ENCODE assay signal across 12 cellular contexts in the genomic region with DNA sequence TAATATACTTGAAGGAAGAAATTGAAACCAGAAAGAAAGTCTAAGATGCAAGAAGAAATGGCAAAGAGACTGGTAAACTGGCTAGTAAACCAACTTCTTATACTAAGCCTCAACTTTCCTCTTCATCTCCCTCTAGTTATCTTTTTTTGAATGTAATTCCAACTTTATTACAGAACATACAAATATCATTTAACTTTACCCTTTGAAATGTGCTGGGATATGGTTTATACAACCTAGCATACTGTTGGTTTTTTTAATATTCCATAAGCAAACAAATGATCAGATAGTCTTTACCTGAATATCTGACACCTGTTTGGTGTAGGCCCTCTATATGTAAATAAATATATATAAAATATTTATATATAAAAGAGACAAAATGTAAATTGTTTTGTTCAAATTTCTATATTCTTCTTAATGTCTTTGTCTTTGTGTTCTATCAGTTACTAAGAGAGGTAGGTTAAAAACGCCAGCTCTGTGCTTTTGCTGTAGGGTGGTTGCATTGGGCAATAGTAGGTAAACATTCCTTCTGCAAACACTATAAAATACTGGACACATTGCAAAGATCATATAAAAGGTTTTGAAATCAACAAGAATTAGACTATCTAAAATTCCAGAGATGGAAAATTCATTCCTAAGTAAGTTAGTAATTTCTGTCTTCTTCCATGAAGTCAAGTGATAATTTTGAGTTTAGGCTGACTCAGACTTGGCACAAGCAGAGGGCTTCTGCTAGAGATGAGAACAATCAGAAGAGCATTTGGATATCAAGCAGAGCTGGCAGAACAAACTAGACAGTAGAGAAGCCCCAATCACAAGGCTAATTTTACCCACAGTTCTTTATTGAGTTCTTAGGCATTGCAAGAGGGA.
DNase-seq lines count a peak whose midpoint lies in the region; ATAC-seq, FAIRE-seq and TF ChIP-seq lines count a peak whose summit lies in the region.
"Had no signal": no experiment of that assay in that cellular context is flagged by ENCODE, and none has a peak within 500 bp of the region (broad histone marks: within the 10 kb centered on the region; RNA-seq: fewer than 3 reads in every experiment).

No MANE protein-coding gene starts in this region.

- no peak overlapping the region for H3K4me3 Mint-ChIP-seq in CD8-positive, alpha-beta memory T cell
- H3K4me3 Mint-ChIP-seq: CD4-positive, CD25-positive, alpha-beta regulatory T cell had no signal

- peak overlapping the region; percentile 98 to 99 for H3K27ac ChIP-seq in A549
- peak overlapping the region; percentile 49 for H3K27ac ChIP-seq in cingulate gyrus (ENCODE audit: low read depth, low read length)
- peak overlapping the region; percentile 18 for H3K27ac ChIP-seq in lower lobe of right lung
- H3K27ac ChIP-seq in CD8-positive, alpha-beta memory T cell (ENCODE audit: low read depth, low read length) = no peak overlapping the region
- H3K27ac ChIP-seq: esophagus muscularis mucosa, HL-60 had no signal

- FAIRE-seq in A549 (lab: Jason Lieb, UNC) = no peak

- TF ChIP-seq CTCF in A549 (IDR thresholded peaks at IDR 0.05) (no peak), lower lobe of right lung (IDR thresholded peaks at IDR 0.05) (no peak)

- no peaks in the 10 kb centered on the region for H3K4me1 Mint-ChIP-seq in CD8-positive, alpha-beta memory T cell
- H3K4me1 Mint-ChIP-seq: CD4-positive, CD25-positive, alpha-beta regulatory T cell had no signal

- CTCF ChIA-PET in A549 (lab: Yijun Ruan, JAX) = no interaction called here
- CTCF ChIA-PET in CD8-positive, alpha-beta memory T cell (lab: Charles Lee) = no interaction called here

- no peak overlapping the region for H3K4me3 ChIP-seq in A549
- H3K4me3 ChIP-seq in lower lobe of right lung = no peak overlapping the region
- no peak overlapping the region for H3K4me3 ChIP-seq in CD8-positive, alpha-beta memory T cell (ENCODE audit: low read length)
- H3K4me3 ChIP-seq: esophagus muscularis mucosa had no signal

- H3K27ac Mint-ChIP-seq in CD8-positive, alpha-beta memory T cell = no peak overlapping the region
- H3K27ac Mint-ChIP-seq: CD4-positive, CD25-positive, alpha-beta regulatory T cell had no signal

- peaks cover 22% of the 10 kb centered on the region for H3K4me1 ChIP-seq in A549
- H3K4me1 ChIP-seq in lower lobe of right lung = no peaks in the 10 kb centered on the region
- H3K4me1 ChIP-seq in CD8-positive, alpha-beta memory T cell (ENCODE audit: insufficient read depth, low read length) = no peaks in the 10 kb centered on the region
- H3K4me1 ChIP-seq: esophagus muscularis mucosa had no signal

- H3K9me3 Mint-ChIP-seq in CD8-positive, alpha-beta memory T cell = peaks cover 0 to 18% (median 3%) of the 10 kb centered on the region in 5 donors

- no peak for TF ChIP-seq POLR2A in A549 (IDR thresholded peaks at IDR 0.05; ENCODE audit: low read length)

- H3K27me3 ChIP-seq in lower lobe of right lung (ENCODE audit: low read depth) = no peaks in the 10 kb centered on the region
- H3K27me3 ChIP-seq in CD8-positive, alpha-beta memory T cell (ENCODE audit: insufficient read depth, low read length, poor library complexity, severe bottlenecking) = no peaks in the 10 kb centered on the region
- H3K27me3 ChIP-seq: esophagus muscularis mucosa had no signal

- intact Hi-C loops in lower lobe of right lung (cut with DNase I) = no loop called here

- peak; percentile 96 to 98 for TF ChIP-seq EP300 in A549 (IDR thresholded peaks at IDR 0.05)

- WGBS in A549 (ENCODE audit: missing lambda C conversion rate) = 0% methylated on average over 1 of the region's 1 CpG

- peak; percentile 42 to 79 for TF ChIP-seq RAD21 in A549 (conservative IDR thresholded peaks at IDR 0.05 in 1 of 2, IDR thresholded peaks at IDR 0.05 in 1 of 2)

- POLR2A ChIA-PET in A549 (lab: Yijun Ruan, JAX) = interaction anchor here (1.6 kb wide), 2 partner anchors 23 to 44 kb away, joined by 3 to 11 read pairs; no protein-coding TSS in a partner anchor
- POLR2A ChIA-PET in CD8-positive, alpha-beta memory T cell (lab: Charles Lee) = no interaction called here

- H3K9me3 ChIP-seq in A549 (peaks cover 55% of the 10 kb centered on the region), lower lobe of right lung (no peaks in the 10 kb centered on the region)
- H3K9me3 ChIP-seq in CD8-positive, alpha-beta memory T cell (ENCODE audit: low read length) = no peaks in the 10 kb centered on the region
- H3K9me3 ChIP-seq: esophagus muscularis mucosa had no signal

- DNase-seq in A549 (ENCODE audit: low read depth in 1 of 2, low spot score in 1 of 2) = peak; percentile 18 to 89
- peak; percentile 30 for DNase-seq in HS-5 (ENCODE audit: low read depth)
- no peak for DNase-seq in lower lobe of right lung
- no peak for DNase-seq in SW 1271 (lab: John Stamatoyannopoulos, UW)
- no peak for DNase-seq in CD8-positive, alpha-beta memory T cell
- DNase-seq: CD4-positive, CD25-positive, alpha-beta regulatory T cell; NCI-H1417 had no signal

- peak overlapping the region; percentile 62 for H3K4me2 ChIP-seq in A549

- no peaks in the 10 kb centered on the region for H3K36me3 ChIP-seq in lower lobe of right lung
- H3K36me3 ChIP-seq in CD8-positive, alpha-beta memory T cell (ENCODE audit: insufficient read depth, low read length) = no peaks in the 10 kb centered on the region
- H3K36me3 ChIP-seq: esophagus muscularis mucosa had no signal

- H3K36me3 Mint-ChIP-seq in CD8-positive, alpha-beta memory T cell = no peaks in the 10 kb centered on the region
- H3K36me3 Mint-ChIP-seq: CD4-positive, CD25-positive, alpha-beta regulatory T cell had no signal

- ATAC-seq in A549 (peak; percentile 97 to 98), lower lobe of right lung (peak in 1 of 2 donors; percentile 77), HG03159 (IDR thresholded peaks at IDR 0.05; ENCODE audit: unreplicated experiment) (no peak), HG03045 (IDR thresholded peaks at IDR 0.05; ENCODE audit: unreplicated experiment) (no peak)

- no peaks in the 10 kb centered on the region for H3K27me3 Mint-ChIP-seq in CD8-positive, alpha-beta memory T cell

TF ChIP-seq in A549, 52 proteins besides CTCF, POLR2A, EP300 and RAD21 (continues in another document):
- TF ChIP-seq, protein P1, sequence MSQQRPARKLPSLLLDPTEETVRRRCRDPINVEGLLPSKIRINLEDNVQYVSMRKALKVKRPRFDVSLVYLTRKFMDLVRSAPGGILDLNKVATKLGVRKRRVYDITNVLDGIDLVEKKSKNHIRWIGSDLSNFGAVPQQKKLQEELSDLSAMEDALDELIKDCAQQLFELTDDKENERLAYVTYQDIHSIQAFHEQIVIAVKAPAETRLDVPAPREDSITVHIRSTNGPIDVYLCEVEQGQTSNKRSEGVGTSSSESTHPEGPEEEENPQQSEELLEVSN (IDR thresholded peaks at IDR 0.05; ENCODE audit: borderline replicate concordance, low read depth) = no peak
- TF ChIP-seq, protein P2, sequence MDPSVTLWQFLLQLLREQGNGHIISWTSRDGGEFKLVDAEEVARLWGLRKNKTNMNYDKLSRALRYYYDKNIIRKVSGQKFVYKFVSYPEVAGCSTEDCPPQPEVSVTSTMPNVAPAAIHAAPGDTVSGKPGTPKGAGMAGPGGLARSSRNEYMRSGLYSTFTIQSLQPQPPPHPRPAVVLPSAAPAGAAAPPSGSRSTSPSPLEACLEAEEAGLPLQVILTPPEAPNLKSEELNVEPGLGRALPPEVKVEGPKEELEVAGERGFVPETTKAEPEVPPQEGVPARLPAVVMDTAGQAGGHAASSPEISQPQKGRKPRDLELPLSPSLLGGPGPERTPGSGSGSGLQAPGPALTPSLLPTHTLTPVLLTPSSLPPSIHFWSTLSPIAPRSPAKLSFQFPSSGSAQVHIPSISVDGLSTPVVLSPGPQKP (IDR thresholded peaks at IDR 0.05; ENCODE audit: low read depth, low read length) = no peak
- no peak for TF ChIP-seq ZNF302 (CRISPR knock-in tag; IDR thresholded peaks at IDR 0.05)
- peak; percentile 89 for TF ChIP-seq FOSL2 (IDR thresholded peaks at IDR 0.05)
- TF ChIP-seq FOSL2 (CRISPR knock-in tag; IDR thresholded peaks at IDR 0.05) = peak; percentile 83
- TF ChIP-seq RCOR1 (IDR thresholded peaks at IDR 0.05; ENCODE audit: low read depth, low read length) = no peak
- TF ChIP-seq CBX8 (IDR thresholded peaks at IDR 0.05) = no peak
- no peak for TF ChIP-seq HOXA7 (CRISPR knock-in tag; IDR thresholded peaks at IDR 0.05)
- TF ChIP-seq JUNB (IDR thresholded peaks at IDR 0.05) = peak; percentile 97
- TF ChIP-seq CEBPB (IDR thresholded peaks at IDR 0.05) = peak; percentile 99
- TF ChIP-seq SREBF2 (IDR thresholded peaks at IDR 0.05) = no peak
- TF ChIP-seq HEYL (CRISPR knock-in tag; IDR thresholded peaks at IDR 0.05) = no peak
- TF ChIP-seq, protein P3, sequence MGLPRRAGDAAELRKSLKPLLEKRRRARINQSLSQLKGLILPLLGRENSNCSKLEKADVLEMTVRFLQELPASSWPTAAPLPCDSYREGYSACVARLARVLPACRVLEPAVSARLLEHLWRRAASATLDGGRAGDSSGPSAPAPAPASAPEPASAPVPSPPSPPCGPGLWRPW (IDR thresholded peaks at IDR 0.05) = peak; percentile 98
- TF ChIP-seq KDM5A (IDR thresholded peaks at IDR 0.05) = no peak
- TF ChIP-seq SMC3 (IDR thresholded peaks at IDR 0.05) = peak; percentile 76
- no peak for TF ChIP-seq NPAS2 (CRISPR knock-in tag; IDR thresholded peaks at IDR 0.05; ENCODE audit: borderline replicate concordance)
- TF ChIP-seq BHLHE40 (IDR thresholded peaks at IDR 0.05; ENCODE audit: low read depth, low read length) = no peak
- TF ChIP-seq HOXB13 (CRISPR knock-in tag; IDR thresholded peaks at IDR 0.05; ENCODE audit: low read depth) = peak; percentile 94; the same call in 1 of the 2 replicates
- TF ChIP-seq KDM1A (IDR thresholded peaks at IDR 0.05; ENCODE audit: low read depth) = no peak
- TF ChIP-seq, protein P4, sequence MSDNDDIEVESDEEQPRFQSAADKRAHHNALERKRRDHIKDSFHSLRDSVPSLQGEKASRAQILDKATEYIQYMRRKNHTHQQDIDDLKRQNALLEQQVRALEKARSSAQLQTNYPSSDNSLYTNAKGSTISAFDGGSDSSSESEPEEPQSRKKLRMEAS (IDR thresholded peaks at IDR 0.05) = peak; percentile 69
- TF ChIP-seq CHD4 (IDR thresholded peaks at IDR 0.05; ENCODE audit: borderline replicate concordance) = no peak
- no peak for TF ChIP-seq HOXB5 (CRISPR knock-in tag; IDR thresholded peaks at IDR 0.05)
- TF ChIP-seq, protein P5, sequence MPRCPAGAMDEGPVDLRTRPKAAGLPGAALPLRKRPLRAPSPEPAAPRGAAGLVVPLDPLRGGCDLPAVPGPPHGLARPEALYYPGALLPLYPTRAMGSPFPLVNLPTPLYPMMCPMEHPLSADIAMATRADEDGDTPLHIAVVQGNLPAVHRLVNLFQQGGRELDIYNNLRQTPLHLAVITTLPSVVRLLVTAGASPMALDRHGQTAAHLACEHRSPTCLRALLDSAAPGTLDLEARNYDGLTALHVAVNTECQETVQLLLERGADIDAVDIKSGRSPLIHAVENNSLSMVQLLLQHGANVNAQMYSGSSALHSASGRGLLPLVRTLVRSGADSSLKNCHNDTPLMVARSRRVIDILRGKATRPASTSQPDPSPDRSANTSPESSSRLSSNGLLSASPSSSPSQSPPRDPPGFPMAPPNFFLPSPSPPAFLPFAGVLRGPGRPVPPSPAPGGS (IDR thresholded peaks at IDR 0.05) = peak; percentile 99; the same call in 2 of the 3 replicates

Comparison
In these comparisons a context has a peak if more than half of its experiments do, and no peak if none do; other contexts are left out.
1. ATAC-seq: peak in A549 (2 of 2); none in HG03159 (single experiment) and HG03045 (single experiment).
2. DNase-seq: peak in A549 (2 of 2) and HS-5 (single experiment); none in lower lobe of right lung (single experiment), SW 1271 (0 of 2) and CD8-positive, alpha-beta memory T cell (0 of 5).